ENCODE assay signal across 9 cellular contexts in the genomic region with DNA sequence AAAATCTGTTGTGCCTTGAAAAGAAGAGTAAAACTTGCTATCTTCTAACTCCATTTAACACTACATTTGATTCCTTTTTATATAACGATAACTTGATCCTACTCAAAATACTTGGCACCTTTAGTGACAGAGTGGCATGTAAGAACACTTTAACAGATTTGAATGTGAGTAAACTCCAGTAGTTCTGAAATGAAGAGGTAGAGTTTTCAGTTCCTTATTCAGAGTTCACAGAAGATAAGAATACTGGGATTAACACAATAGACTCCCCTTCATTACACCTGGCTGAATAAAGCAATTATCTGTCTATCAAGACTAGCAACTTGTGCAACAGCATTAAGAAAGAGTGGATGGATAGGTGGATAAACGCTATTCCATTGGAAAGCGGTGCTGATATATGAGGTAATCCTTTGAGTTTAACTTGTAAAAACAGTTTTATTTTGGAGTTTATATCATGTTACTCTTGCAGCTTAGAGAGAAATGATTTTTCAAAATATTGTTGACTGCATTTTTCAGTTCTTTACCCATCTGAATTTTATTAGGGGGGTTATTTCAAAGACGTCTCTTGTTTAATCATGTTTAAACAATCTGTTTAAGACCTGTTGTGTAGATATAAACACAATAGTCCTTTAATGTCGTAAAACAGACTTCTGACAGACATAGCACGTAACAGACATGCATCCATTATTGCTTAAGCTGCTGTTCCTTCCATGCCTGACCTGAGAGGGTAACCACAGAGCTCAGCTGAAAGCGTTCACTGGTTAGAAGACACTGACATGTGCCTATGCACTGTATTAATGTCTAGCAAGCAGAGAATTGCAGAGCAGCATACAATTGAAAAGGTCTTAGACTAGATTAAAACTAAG.
A peak's percentile ranks its signal among the peaks of the same experiment; 100 is the strongest.
DNase-seq lines count a peak whose midpoint lies in the region; ATAC-seq and TF ChIP-seq lines count a peak whose summit lies in the region.
"Had no signal": no experiment of that assay in that cellular context is flagged by ENCODE, and none has a peak within 500 bp of the region (broad histone marks: within the 10 kb centered on the region; RNA-seq: fewer than 3 reads in every experiment).

No MANE protein-coding gene starts in this region.

- H3K27me3 ChIP-seq in WERI-Rb-1 (ENCODE audit: insufficient read depth, low read depth, severe bottlenecking) = no peaks in the 10 kb centered on the region

- H3K27ac ChIP-seq in WERI-Rb-1 = peak overlapping the region; percentile 13

- no peak for TF ChIP-seq CTCF in WERI-Rb-1 (IDR thresholded peaks at IDR 0.05; ENCODE audit: low read depth, low read length)

- DNase-seq in NCI-H748 (lab: John Stamatoyannopoulos, UW; ENCODE audit: unreplicated experiment) (peak; percentile 16), NCI-H748 treated with DMSO at 0.1 percent for 48 hours (lab: John Stamatoyannopoulos, UW) (no peak), WERI-Rb-1 (peak; percentile 77), pons (ENCODE audit: low spot score) (peak; percentile 72), NCI-H146 treated with DMSO at 0.1 percent for 48 hours (lab: John Stamatoyannopoulos, UW; ENCODE audit: unreplicated experiment) (no peak), SW 1271 (lab: John Stamatoyannopoulos, UW) (no peak), T1000 (lab: John Stamatoyannopoulos, UW) (no peak)

- H3K9me3 ChIP-seq in WERI-Rb-1 (ENCODE audit: severe bottlenecking) = no peaks in the 10 kb centered on the region

- peak; percentile 96 for ATAC-seq in HG02884 (IDR thresholded peaks at IDR 0.05; ENCODE audit: unreplicated experiment)

- no peaks in the 10 kb centered on the region for H3K36me3 ChIP-seq in WERI-Rb-1

- peak overlapping the region; percentile 13 for H3K4me3 ChIP-seq in WERI-Rb-1 (ENCODE audit: low read depth, low read length)
- H3K4me3 ChIP-seq: lung had no signal

Comparison
In these comparisons a context has a peak if more than half of its experiments do, and no peak if none do; other contexts are left out.
1. DNase-seq: peak in NCI-H748 (single experiment), WERI-Rb-1 (single experiment) and pons (single experiment); none in NCI-H748 treated with DMSO at 0.1 percent for 48 hours (single experiment), NCI-H146 treated with DMSO at 0.1 percent for 48 hours (single experiment), SW 1271 (0 of 2) and T1000 (single experiment).